In the genomic region with DNA sequence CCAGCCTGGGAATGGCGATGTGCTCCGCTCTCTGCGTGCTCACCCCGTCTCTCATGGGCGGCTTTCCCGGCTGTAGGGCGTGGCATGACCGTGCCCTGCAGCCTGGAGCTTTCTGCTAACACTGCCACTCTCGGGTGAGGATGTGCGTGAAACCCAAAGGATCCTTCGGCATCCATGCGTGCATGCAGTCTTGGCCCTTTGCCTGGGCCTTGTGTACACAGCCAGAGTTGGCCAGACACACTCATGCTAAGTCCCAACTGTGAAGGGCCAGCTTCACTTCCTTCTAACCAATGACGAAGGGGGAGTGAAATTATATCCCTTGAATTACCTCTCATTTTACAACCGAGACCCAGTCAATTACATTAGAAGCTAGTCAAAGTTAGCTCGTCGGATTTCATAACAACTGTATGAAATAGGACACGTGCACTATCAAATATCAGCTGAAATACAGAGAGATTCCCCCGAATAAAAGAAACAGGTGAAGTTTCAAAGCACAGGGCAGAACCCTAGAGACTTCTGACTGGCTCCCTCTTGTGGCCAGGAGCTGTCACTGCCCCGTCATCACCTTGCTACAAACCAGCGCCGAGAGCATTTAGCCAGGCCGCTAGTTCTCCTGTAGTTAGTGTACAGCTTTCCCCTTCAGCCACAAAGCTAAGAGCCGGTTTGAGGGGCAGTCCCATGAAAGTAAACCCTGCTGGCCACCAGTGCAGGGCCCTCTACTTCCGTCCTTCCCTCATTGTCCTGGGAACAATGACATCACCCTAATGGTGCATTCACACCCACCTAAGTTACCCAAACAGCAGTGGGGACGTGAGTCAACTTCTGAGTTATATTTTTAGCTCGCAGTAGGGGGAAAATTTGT, we compare ENCODE assay signal across 1 cellular context.
TF ChIP-seq lines count a peak whose summit lies in the region.

No MANE protein-coding gene starts in this region.

TF ChIP-seq in H1, 55 proteins besides CTCF, POLR2A, EP300 and RAD21:
- TF ChIP-seq TAF1 (IDR thresholded peaks at IDR 0.05; ENCODE audit: low read depth, low read length), result no peak
- TF ChIP-seq YY1 (IDR thresholded peaks at IDR 0.05; ENCODE audit: low read depth, low read length), result 0 out of 2 replicates have a peak, but pooled peaks have one; percentile 27
- no peak for TF ChIP-seq TEAD4 (IDR thresholded peaks at IDR 0.05; ENCODE audit: low read depth, low read length)
- TF ChIP-seq JUND (IDR thresholded peaks at IDR 0.05; ENCODE audit: low read length), result peak; percentile 41
- no peak for TF ChIP-seq TBP (IDR thresholded peaks at IDR 0.05; ENCODE audit: low read depth, low read length)
- no peak for TF ChIP-seq CEBPB (IDR thresholded peaks at IDR 0.05; ENCODE audit: low read depth, low read length)
- TF ChIP-seq SP2 (IDR thresholded peaks at IDR 0.05; ENCODE audit: low read length), result no peak
- TF ChIP-seq, protein P1, sequence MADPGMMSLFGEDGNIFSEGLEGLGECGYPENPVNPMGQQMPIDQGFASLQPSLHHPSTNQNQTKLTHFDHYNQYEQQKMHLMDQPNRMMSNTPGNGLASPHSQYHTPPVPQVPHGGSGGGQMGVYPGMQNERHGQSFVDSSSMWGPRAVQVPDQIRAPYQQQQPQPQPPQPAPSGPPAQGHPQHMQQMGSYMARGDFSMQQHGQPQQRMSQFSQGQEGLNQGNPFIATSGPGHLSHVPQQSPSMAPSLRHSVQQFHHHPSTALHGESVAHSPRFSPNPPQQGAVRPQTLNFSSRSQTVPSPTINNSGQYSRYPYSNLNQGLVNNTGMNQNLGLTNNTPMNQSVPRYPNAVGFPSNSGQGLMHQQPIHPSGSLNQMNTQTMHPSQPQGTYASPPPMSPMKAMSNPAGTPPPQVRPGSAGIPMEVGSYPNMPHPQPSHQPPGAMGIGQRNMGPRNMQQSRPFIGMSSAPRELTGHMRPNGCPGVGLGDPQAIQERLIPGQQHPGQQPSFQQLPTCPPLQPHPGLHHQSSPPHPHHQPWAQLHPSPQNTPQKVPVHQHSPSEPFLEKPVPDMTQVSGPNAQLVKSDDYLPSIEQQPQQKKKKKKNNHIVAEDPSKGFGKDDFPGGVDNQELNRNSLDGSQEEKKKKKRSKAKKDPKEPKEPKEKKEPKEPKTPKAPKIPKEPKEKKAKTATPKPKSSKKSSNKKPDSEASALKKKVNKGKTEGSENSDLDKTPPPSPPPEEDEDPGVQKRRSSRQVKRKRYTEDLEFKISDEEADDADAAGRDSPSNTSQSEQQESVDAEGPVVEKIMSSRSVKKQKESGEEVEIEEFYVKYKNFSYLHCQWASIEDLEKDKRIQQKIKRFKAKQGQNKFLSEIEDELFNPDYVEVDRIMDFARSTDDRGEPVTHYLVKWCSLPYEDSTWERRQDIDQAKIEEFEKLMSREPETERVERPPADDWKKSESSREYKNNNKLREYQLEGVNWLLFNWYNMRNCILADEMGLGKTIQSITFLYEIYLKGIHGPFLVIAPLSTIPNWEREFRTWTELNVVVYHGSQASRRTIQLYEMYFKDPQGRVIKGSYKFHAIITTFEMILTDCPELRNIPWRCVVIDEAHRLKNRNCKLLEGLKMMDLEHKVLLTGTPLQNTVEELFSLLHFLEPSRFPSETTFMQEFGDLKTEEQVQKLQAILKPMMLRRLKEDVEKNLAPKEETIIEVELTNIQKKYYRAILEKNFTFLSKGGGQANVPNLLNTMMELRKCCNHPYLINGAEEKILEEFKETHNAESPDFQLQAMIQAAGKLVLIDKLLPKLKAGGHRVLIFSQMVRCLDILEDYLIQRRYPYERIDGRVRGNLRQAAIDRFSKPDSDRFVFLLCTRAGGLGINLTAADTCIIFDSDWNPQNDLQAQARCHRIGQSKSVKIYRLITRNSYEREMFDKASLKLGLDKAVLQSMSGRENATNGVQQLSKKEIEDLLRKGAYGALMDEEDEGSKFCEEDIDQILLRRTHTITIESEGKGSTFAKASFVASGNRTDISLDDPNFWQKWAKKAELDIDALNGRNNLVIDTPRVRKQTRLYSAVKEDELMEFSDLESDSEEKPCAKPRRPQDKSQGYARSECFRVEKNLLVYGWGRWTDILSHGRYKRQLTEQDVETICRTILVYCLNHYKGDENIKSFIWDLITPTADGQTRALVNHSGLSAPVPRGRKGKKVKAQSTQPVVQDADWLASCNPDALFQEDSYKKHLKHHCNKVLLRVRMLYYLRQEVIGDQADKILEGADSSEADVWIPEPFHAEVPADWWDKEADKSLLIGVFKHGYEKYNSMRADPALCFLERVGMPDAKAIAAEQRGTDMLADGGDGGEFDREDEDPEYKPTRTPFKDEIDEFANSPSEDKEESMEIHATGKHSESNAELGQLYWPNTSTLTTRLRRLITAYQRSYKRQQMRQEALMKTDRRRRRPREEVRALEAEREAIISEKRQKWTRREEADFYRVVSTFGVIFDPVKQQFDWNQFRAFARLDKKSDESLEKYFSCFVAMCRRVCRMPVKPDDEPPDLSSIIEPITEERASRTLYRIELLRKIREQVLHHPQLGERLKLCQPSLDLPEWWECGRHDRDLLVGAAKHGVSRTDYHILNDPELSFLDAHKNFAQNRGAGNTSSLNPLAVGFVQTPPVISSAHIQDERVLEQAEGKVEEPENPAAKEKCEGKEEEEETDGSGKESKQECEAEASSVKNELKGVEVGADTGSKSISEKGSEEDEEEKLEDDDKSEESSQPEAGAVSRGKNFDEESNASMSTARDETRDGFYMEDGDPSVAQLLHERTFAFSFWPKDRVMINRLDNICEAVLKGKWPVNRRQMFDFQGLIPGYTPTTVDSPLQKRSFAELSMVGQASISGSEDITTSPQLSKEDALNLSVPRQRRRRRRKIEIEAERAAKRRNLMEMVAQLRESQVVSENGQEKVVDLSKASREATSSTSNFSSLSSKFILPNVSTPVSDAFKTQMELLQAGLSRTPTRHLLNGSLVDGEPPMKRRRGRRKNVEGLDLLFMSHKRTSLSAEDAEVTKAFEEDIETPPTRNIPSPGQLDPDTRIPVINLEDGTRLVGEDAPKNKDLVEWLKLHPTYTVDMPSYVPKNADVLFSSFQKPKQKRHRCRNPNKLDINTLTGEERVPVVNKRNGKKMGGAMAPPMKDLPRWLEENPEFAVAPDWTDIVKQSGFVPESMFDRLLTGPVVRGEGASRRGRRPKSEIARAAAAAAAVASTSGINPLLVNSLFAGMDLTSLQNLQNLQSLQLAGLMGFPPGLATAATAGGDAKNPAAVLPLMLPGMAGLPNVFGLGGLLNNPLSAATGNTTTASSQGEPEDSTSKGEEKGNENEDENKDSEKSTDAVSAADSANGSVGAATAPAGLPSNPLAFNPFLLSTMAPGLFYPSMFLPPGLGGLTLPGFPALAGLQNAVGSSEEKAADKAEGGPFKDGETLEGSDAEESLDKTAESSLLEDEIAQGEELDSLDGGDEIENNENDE (IDR thresholded peaks at IDR 0.05; ENCODE audit: insufficient replicate concordance, low read length), result no peak
- TF ChIP-seq SUZ12 (IDR thresholded peaks at IDR 0.05; ENCODE audit: low read length), result no peak
- TF ChIP-seq HDAC6 (IDR thresholded peaks at IDR 0.05; ENCODE audit: low read depth, low read length), result no peak
- TF ChIP-seq PHF8 (conservative IDR thresholded peaks at IDR 0.05; ENCODE audit: low read depth, low read length), result no peak
- TF ChIP-seq SP1 (IDR thresholded peaks at IDR 0.05; ENCODE audit: low read depth, low read length), result no peak
- no peak for TF ChIP-seq ZNF274 (IDR thresholded peaks at IDR 0.05; ENCODE audit: borderline replicate concordance, extremely low read depth, low read length)
- TF ChIP-seq, protein P2, sequence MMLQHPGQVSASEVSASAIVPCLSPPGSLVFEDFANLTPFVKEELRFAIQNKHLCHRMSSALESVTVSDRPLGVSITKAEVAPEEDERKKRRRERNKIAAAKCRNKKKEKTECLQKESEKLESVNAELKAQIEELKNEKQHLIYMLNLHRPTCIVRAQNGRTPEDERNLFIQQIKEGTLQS (IDR thresholded peaks at IDR 0.05; ENCODE audit: insufficient read depth, low read depth, low read length), result no peak
- TF ChIP-seq POU5F1 (IDR thresholded peaks at IDR 0.05; ENCODE audit: low read depth, low read length), result no peak
- no peak for TF ChIP-seq TCF12 (IDR thresholded peaks at IDR 0.05; ENCODE audit: low read depth, low read length)
- TF ChIP-seq POLR2AphosphoS5 (IDR thresholded peaks at IDR 0.05; ENCODE audit: low read depth, low read length), result no peak
- TF ChIP-seq CREB1 (IDR thresholded peaks at IDR 0.05), result peak; percentile 89
- TF ChIP-seq GTF2F1 (IDR thresholded peaks at IDR 0.05; ENCODE audit: borderline replicate concordance, low read depth, low read length), result 0 out of 2 replicates have a peak, but pooled peaks have one; percentile 47
- 0 out of 2 replicates have a peak, but pooled peaks have one; percentile 3 for TF ChIP-seq JUN (IDR thresholded peaks at IDR 0.05; ENCODE audit: low read depth, low read length)
- TF ChIP-seq GABPA (IDR thresholded peaks at IDR 0.05; ENCODE audit: borderline replicate concordance, insufficient read depth, low read length), result no peak
- TF ChIP-seq SP4 (IDR thresholded peaks at IDR 0.05; ENCODE audit: low read length), result no peak
- TF ChIP-seq RNF2 (IDR thresholded peaks at IDR 0.05; ENCODE audit: borderline replicate concordance, low read depth, low read length, missing control alignments, poor library complexity, severe bottlenecking), result no peak
- TF ChIP-seq, protein P3, sequence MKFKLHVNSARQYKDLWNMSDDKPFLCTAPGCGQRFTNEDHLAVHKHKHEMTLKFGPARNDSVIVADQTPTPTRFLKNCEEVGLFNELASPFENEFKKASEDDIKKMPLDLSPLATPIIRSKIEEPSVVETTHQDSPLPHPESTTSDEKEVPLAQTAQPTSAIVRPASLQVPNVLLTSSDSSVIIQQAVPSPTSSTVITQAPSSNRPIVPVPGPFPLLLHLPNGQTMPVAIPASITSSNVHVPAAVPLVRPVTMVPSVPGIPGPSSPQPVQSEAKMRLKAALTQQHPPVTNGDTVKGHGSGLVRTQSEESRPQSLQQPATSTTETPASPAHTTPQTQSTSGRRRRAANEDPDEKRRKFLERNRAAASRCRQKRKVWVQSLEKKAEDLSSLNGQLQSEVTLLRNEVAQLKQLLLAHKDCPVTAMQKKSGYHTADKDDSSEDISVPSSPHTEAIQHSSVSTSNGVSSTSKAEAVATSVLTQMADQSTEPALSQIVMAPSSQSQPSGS (IDR thresholded peaks at IDR 0.05; ENCODE audit: low read length), result no peak
